In genomic region chr9:93368437-93368836, GRCh38 we compare ENCODE assay signal across 1 cellular context.
TF ChIP-seq lines count a peak whose summit lies in the region.

No MANE protein-coding gene starts in this region.

TF ChIP-seq in WTC11, 78 proteins besides CTCF, POLR2A, EP300 and RAD21 (continued from another document):
- TF ChIP-seq, protein P1, sequence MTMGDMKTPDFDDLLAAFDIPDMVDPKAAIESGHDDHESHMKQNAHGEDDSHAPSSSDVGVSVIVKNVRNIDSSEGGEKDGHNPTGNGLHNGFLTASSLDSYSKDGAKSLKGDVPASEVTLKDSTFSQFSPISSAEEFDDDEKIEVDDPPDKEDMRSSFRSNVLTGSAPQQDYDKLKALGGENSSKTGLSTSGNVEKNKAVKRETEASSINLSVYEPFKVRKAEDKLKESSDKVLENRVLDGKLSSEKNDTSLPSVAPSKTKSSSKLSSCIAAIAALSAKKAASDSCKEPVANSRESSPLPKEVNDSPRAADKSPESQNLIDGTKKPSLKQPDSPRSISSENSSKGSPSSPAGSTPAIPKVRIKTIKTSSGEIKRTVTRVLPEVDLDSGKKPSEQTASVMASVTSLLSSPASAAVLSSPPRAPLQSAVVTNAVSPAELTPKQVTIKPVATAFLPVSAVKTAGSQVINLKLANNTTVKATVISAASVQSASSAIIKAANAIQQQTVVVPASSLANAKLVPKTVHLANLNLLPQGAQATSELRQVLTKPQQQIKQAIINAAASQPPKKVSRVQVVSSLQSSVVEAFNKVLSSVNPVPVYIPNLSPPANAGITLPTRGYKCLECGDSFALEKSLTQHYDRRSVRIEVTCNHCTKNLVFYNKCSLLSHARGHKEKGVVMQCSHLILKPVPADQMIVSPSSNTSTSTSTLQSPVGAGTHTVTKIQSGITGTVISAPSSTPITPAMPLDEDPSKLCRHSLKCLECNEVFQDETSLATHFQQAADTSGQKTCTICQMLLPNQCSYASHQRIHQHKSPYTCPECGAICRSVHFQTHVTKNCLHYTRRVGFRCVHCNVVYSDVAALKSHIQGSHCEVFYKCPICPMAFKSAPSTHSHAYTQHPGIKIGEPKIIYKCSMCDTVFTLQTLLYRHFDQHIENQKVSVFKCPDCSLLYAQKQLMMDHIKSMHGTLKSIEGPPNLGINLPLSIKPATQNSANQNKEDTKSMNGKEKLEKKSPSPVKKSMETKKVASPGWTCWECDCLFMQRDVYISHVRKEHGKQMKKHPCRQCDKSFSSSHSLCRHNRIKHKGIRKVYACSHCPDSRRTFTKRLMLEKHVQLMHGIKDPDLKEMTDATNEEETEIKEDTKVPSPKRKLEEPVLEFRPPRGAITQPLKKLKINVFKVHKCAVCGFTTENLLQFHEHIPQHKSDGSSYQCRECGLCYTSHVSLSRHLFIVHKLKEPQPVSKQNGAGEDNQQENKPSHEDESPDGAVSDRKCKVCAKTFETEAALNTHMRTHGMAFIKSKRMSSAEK (CRISPR knock-in tag; IDR thresholded peaks at IDR 0.05; ENCODE audit: borderline replicate concordance), result no peak
- peak; percentile 94 for TF ChIP-seq ZNF121 (CRISPR knock-in tag; IDR thresholded peaks at IDR 0.05)
